Comparison of ENCODE assay signal across 1 cellular context in genomic region chrX:24081661-24082154, GRCh38.
TF ChIP-seq lines count a peak whose summit lies in the region.

No MANE protein-coding gene starts in this region.

TF ChIP-seq in HEK293, 187 proteins besides CTCF, POLR2A, EP300 and RAD21 (continued from another document and continues in another):
- TF ChIP-seq ZNF549 (tag by site-specific recombination; IDR thresholded peaks at IDR 0.05) (no peak), ZNF391 (tag by site-specific recombination; IDR thresholded peaks at IDR 0.05; ENCODE audit: borderline replicate concordance, low read depth) (no peak), TCF7L2 (IDR thresholded peaks at IDR 0.05; ENCODE audit: borderline replicate concordance, low read depth, low read length) (no peak), ZNF747 (tag by site-specific recombination; IDR thresholded peaks at IDR 0.05) (no peak), ZBTB48 (tag by site-specific recombination; IDR thresholded peaks at IDR 0.05) (no peak), ZNF830 (tag by site-specific recombination; IDR thresholded peaks at IDR 0.05; ENCODE audit: low read depth) (no peak), ZNF654 (tag by site-specific recombination; IDR thresholded peaks at IDR 0.05; ENCODE audit: low read depth) (peak; percentile 44; the same call in 1 of the 2 replicates), ZNF354C (tag by site-specific recombination; IDR thresholded peaks at IDR 0.05; ENCODE audit: borderline replicate concordance, low read depth) (no peak), ZNF157 (tag by site-specific recombination; IDR thresholded peaks at IDR 0.05) (no peak), ZNF791 (tag by site-specific recombination; IDR thresholded peaks at IDR 0.05) (no peak), ZNF560 (tag by site-specific recombination; IDR thresholded peaks at IDR 0.05; ENCODE audit: borderline replicate concordance) (no peak), ZNF114 (tag by site-specific recombination; IDR thresholded peaks at IDR 0.05) (no peak), SP7 (tag by site-specific recombination; IDR thresholded peaks at IDR 0.05) (0 out of 2 replicates have a peak, but pooled peaks have one; percentile 49), ZNF701 (tag by site-specific recombination; IDR thresholded peaks at IDR 0.05) (no peak), ZNF548 (tag by site-specific recombination; IDR thresholded peaks at IDR 0.05) (no peak), ZNF658 (tag by site-specific recombination; IDR thresholded peaks at IDR 0.05) (no peak), ZNF280D (tag by site-specific recombination; IDR thresholded peaks at IDR 0.05) (no peak), SP2 (tag by site-specific recombination; IDR thresholded peaks at IDR 0.05) (no peak), ZNF2 (tag by site-specific recombination; IDR thresholded peaks at IDR 0.05) (no peak), TRIM28 (IDR thresholded peaks at IDR 0.05; ENCODE audit: borderline replicate concordance, low read length) (0 out of 2 replicates have a peak, but pooled peaks have one; percentile 63), ZNF335 (tag by site-specific recombination; conservative IDR thresholded peaks at IDR 0.05) (peak; percentile 79), ZFHX2 (tag by site-specific recombination; conservative IDR thresholded peaks at IDR 0.05) (no peak; the same call in 1 of the 2 replicates), YY1 (tag by site-specific recombination; IDR thresholded peaks at IDR 0.05) (no peak), KLF1 (tag by site-specific recombination; IDR thresholded peaks at IDR 0.05) (peak; percentile 62; the same call in 1 of the 2 replicates), ZNF530 (tag by site-specific recombination; IDR thresholded peaks at IDR 0.05; ENCODE audit: low read depth) (no peak), ZNF558 (tag by site-specific recombination; IDR thresholded peaks at IDR 0.05) (0 out of 2 replicates have a peak, but pooled peaks have one; percentile 14), ZNF155 (tag by site-specific recombination; IDR thresholded peaks at IDR 0.05) (no peak), ZNF426 (tag by site-specific recombination; IDR thresholded peaks at IDR 0.05) (no peak), HIC1 (tag by site-specific recombination; IDR thresholded peaks at IDR 0.05) (peak; percentile 46; the same call in 1 of the 2 replicates), ZNF112 (tag by site-specific recombination; IDR thresholded peaks at IDR 0.05) (no peak), ZNF211 (tag by site-specific recombination; IDR thresholded peaks at IDR 0.05; ENCODE audit: low read depth) (no peak), ZNF660 (tag by site-specific recombination; IDR thresholded peaks at IDR 0.05) (peak; percentile 74; the same call in 1 of the 2 replicates), SCRT1 (tag by site-specific recombination; IDR thresholded peaks at IDR 0.05; ENCODE audit: borderline replicate concordance) (no peak), SP3 (tag by site-specific recombination; IDR thresholded peaks at IDR 0.05) (no peak), ZNF792 (tag by site-specific recombination; IDR thresholded peaks at IDR 0.05) (no peak), INSM2 (tag by site-specific recombination; IDR thresholded peaks at IDR 0.05) (no peak), ZNF24 (tag by site-specific recombination; IDR thresholded peaks at IDR 0.05) (peak; percentile 27; the same call in 1 of the 2 replicates), ZNF510 (tag by site-specific recombination; IDR thresholded peaks at IDR 0.05; ENCODE audit: insufficient replicate concordance) (no peak), ZIC2 (tag by site-specific recombination; IDR thresholded peaks at IDR 0.05) (no peak), ZNF645 (tag by site-specific recombination; IDR thresholded peaks at IDR 0.05) (no peak), ZEB2 (tag by site-specific recombination; IDR thresholded peaks at IDR 0.05) (peak; percentile 82), PRDM1 (tag by site-specific recombination; IDR thresholded peaks at IDR 0.05) (no peak)
- TF ChIP-seq, protein P1, sequence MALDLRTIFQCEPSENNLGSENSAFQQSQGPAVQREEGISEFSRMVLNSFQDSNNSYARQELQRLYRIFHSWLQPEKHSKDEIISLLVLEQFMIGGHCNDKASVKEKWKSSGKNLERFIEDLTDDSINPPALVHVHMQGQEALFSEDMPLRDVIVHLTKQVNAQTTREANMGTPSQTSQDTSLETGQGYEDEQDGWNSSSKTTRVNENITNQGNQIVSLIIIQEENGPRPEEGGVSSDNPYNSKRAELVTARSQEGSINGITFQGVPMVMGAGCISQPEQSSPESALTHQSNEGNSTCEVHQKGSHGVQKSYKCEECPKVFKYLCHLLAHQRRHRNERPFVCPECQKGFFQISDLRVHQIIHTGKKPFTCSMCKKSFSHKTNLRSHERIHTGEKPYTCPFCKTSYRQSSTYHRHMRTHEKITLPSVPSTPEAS (tag by site-specific recombination; IDR thresholded peaks at IDR 0.05) = no peak
- TF ChIP-seq, protein P2, sequence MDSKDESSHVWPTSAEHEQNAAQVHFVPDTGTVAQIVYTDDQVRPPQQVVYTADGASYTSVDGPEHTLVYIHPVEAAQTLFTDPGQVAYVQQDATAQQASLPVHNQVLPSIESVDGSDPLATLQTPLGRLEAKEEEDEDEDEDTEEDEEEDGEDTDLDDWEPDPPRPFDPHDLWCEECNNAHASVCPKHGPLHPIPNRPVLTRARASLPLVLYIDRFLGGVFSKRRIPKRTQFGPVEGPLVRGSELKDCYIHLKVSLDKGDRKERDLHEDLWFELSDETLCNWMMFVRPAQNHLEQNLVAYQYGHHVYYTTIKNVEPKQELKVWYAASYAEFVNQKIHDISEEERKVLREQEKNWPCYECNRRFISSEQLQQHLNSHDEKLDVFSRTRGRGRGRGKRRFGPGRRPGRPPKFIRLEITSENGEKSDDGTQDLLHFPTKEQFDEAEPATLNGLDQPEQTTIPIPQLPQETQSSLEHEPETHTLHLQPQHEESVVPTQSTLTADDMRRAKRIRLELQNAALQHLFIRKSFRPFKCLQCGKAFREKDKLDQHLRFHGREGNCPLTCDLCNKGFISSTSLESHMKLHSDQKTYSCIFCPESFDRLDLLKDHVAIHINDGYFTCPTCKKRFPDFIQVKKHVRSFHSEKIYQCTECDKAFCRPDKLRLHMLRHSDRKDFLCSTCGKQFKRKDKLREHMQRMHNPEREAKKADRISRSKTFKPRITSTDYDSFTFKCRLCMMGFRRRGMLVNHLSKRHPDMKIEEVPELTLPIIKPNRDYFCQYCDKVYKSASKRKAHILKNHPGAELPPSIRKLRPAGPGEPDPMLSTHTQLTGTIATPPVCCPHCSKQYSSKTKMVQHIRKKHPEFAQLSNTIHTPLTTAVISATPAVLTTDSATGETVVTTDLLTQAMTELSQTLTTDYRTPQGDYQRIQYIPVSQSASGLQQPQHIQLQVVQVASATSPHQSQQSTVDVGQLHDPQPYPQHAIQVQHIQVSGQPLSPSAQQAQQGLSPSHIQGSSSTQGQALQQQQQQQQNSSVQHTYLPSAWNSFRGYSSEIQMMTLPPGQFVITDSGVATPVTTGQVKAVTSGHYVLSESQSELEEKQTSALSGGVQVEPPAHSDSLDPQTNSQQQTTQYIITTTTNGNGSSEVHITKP (tag by site-specific recombination; IDR thresholded peaks at IDR 0.05) = peak; percentile 51
- TF ChIP-seq, protein P3, sequence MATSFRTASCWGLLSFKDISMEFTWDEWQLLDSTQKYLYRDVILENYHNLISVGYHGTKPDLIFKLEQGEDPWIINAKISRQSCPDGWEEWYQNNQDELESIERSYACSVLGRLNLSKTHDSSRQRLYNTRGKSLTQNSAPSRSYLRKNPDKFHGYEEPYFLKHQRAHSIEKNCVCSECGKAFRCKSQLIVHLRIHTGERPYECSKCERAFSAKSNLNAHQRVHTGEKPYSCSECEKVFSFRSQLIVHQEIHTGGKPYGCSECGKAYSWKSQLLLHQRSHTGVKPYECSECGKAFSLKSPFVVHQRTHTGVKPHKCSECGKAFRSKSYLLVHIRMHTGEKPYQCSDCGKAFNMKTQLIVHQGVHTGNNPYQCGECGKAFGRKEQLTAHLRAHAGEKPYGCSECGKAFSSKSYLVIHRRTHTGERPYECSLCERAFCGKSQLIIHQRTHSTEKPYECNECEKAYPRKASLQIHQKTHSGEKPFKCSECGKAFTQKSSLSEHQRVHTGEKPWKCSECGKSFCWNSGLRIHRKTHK (tag by site-specific recombination; IDR thresholded peaks at IDR 0.05) = no peak
- TF ChIP-seq, protein P4, sequence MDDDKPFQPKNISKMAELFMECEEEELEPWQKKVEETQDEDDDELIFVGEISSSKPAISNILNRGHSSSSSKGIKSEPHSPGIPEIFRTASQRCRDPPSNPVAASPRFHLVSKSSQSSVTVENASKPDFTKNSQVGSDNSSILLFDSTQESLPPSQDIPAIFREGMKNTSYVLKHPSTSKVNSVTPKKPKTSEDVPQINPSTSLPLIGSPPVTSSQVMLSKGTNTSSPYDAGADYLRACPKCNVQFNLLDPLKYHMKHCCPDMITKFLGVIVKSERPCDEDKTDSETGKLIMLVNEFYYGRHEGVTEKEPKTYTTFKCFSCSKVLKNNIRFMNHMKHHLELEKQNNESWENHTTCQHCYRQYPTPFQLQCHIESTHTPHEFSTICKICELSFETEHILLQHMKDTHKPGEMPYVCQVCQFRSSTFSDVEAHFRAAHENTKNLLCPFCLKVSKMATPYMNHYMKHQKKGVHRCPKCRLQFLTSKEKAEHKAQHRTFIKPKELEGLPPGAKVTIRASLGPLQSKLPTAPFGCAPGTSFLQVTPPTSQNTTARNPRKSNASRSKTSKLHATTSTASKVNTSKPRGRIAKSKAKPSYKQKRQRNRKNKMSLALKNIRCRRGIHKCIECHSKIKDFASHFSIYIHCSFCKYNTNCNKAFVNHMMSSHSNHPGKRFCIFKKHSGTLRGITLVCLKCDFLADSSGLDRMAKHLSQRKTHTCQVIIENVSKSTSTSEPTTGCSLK (tag by site-specific recombination; IDR thresholded peaks at IDR 0.05) = no peak
